ENCODE assay signal across 11 cellular contexts in the genomic region with DNA sequence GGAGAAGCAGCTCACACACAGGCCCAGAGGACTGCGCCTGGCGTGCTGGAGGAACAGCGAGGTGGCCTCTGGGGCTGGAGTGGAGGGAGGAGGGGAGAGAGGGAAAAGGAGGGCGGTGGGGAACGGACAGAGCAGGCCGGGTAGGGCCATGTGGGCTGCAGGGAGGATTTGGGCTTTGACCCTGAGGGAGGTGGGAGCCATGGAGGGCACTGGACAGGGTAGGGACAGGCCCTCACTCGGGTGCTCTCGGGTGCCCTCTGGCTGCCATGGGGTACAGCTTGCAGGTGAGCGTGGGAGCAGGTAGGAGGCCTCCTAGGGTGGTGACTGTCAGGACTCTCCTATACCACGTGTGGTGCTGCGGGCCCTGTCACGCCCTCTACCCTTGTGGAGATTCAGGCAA. TPM values are rescaled to one million over a fixed set of nuclear protein-coding genes. Genes with fewer than 3 reads are reported as not detected.
DNase-seq lines count a peak whose midpoint lies in the region; ATAC-seq, FAIRE-seq and TF ChIP-seq lines count a peak whose summit lies in the region.
"Had no signal": no experiment of that assay in that cellular context is flagged by ENCODE, and none has a peak within 500 bp of the region (broad histone marks: within the 10 kb centered on the region; RNA-seq: fewer than 3 reads in every experiment).

No MANE protein-coding gene starts in this region.

- FAIRE-seq in GM12878 (lab: Jason Lieb, UNC) (no peak), pancreas (lab: Jason Lieb, UNC) (no peak)

- BruUV-seq in HCT116 (replicated peaks; lab: Mats Ljungman, UMichigan) (no TSS peak), GM12878 (replicated peaks; lab: Mats Ljungman, UMichigan) (no TSS peak)

- H4K20me1 ChIP-seq in HCT116 (ENCODE audit: insufficient read depth) (no peaks in the 10 kb centered on the region), GM12878 (ENCODE audit: control insufficient read depth, insufficient read depth) (no peaks in the 10 kb centered on the region)

- H3K4me3 ChIP-seq in HCT116 (replicated peaks in 1 of 2; ENCODE audit: low read depth in 1 of 2, low read length in 2 of 2) (no peak overlapping the region), GM12878 (no peak overlapping the region), pancreas (no peak overlapping the region)
- H3K4me3 ChIP-seq: body of pancreas had no signal

- TF ChIP-seq POLR2A in HCT116 (IDR thresholded peaks at IDR 0.05; ENCODE audit: borderline replicate concordance, extremely low read depth, insufficient read depth, insufficient read length) (no peak), GM12878 (IDR thresholded peaks at IDR 0.05; ENCODE audit: low read depth, low read length) (no peak)

- no peaks in the 10 kb centered on the region for H3K79me2 ChIP-seq in HCT116 (ENCODE audit: insufficient read depth, low read length)
- H3K79me2 ChIP-seq in GM12878 (ENCODE audit: control insufficient read depth, insufficient read depth, low read length) = no peaks in the 10 kb centered on the region

- ATAC-seq in HCT116 (peak; percentile 99), GM12878 (peak; percentile 83), pancreas (peak in 2 of 4 donors; percentile 38 to 50)
- ATAC-seq: body of pancreas had no signal

- RAD21 ChIA-PET in HCT116 (lab: Charles Lee; ENCODE audit: low non-redundant PET in 1 of 2, low total read pairs in 2 of 2, uncharacterized antibody in 2 of 2, unreplicated experiment in 2 of 2) = no interaction called here
- RAD21 ChIA-PET in GM12878 (lab: Charles Lee; ENCODE audit: unreplicated experiment) = no interaction called here

- H3K4me2 ChIP-seq in HCT116 (ENCODE audit: low read length) = no peak overlapping the region
- no peak overlapping the region for H3K4me2 ChIP-seq in GM12878 (ENCODE audit: control insufficient read depth, insufficient read depth)

- no peak for TF ChIP-seq EP300 in GM12878 (IDR thresholded peaks at IDR 0.05; ENCODE audit: borderline replicate concordance in 1 of 2, control insufficient read depth in 1 of 2, low read depth in 2 of 2, low read length in 2 of 2)

- no peak overlapping the region for H3K27ac ChIP-seq in HCT116 (ENCODE audit: low read depth, low read length)
- H3K27ac ChIP-seq in GM12878 (ENCODE audit: control insufficient read depth, insufficient read depth) = no peak overlapping the region
- no peak overlapping the region for H3K27ac ChIP-seq in pancreas
- H3K27ac ChIP-seq: body of pancreas had no signal

- H3K9me2 ChIP-seq in HCT116 (ENCODE audit: insufficient read depth) = no peaks in the 10 kb centered on the region

- POLR2A ChIA-PET in HCT116 (lab: Charles Lee) = no interaction called here
- POLR2A ChIA-PET in GM12878 (lab: Charles Lee) = no interaction called here

- no peak overlapping the region for H2AFZ ChIP-seq in HCT116 (ENCODE audit: low read depth, low read length, poor library complexity, severe bottlenecking)
- no peak overlapping the region for H2AFZ ChIP-seq in GM12878 (ENCODE audit: control insufficient read depth, low read depth, low read length)

- TF ChIP-seq RAD21 in HCT116 (IDR thresholded peaks at IDR 0.05; ENCODE audit: low read depth) (peak; percentile 34; the same call in 1 of the 2 replicates), GM12878 (IDR thresholded peaks at IDR 0.05; ENCODE audit: insufficient read depth, low read depth, low read length) (no peak)

- H3K9ac ChIP-seq in HCT116 (ENCODE audit: low read length) = no peak overlapping the region
- H3K9ac ChIP-seq in GM12878 (ENCODE audit: control insufficient read depth, insufficient read depth, low read length) = no peak overlapping the region

- H3K36me3 ChIP-seq in HCT116 (ENCODE audit: control insufficient read depth in 1 of 2, insufficient read depth in 2 of 2, low read length in 2 of 2) (peaks cover 6 to 33% of the 10 kb centered on the region in 2 experiments; a peak in 3 of 4 replicates), GM12878 (ENCODE audit: control insufficient read depth in 2 of 2, insufficient read depth in 2 of 2, low read length in 1 of 2) (peaks cover 7 to 17% of the 10 kb centered on the region in 2 experiments; a peak in 3 of 4 replicates), pancreas (peaks cover 4 to 33% (median 16%) of the 10 kb centered on the region in 3 donors)

- TF ChIP-seq CTCF in HCT116 (IDR thresholded peaks at IDR 0.05 in 2 of 3, conservative IDR thresholded peaks at IDR 0.05 in 1 of 3; ENCODE audit: borderline replicate concordance in 1 of 3, insufficient read depth in 1 of 3, low read depth in 2 of 3, low read length in 2 of 3) = peak; percentile 33 to 75 (median 60); a peak in 5 of 6 replicates
- TF ChIP-seq CTCF in GM12878 (IDR thresholded peaks at IDR 0.05 in 2 of 3, conservative IDR thresholded peaks at IDR 0.05 in 1 of 3; ENCODE audit: control insufficient read depth in 2 of 3, extremely low read depth in 1 of 3, insufficient read depth in 1 of 3, low read depth in 3 of 3, low read length in 3 of 3) = peak; percentile 19 to 65 (median 41); a peak in 5 of 6 replicates
- no peak for TF ChIP-seq CTCF in pancreas (IDR thresholded peaks at IDR 0.05)

- H3K27me3 ChIP-seq in HCT116 (ENCODE audit: insufficient read depth, low read length) = no peaks in the 10 kb centered on the region
- no peaks in the 10 kb centered on the region for H3K27me3 ChIP-seq in GM12878 (replicated peaks in 1 of 2; ENCODE audit: control insufficient read depth in 2 of 2, insufficient read depth in 2 of 2, low read length in 1 of 2)
- H3K27me3 ChIP-seq in pancreas = no peaks in the 10 kb centered on the region
- H3K27me3 ChIP-seq: body of pancreas had no signal

- H3K4me1 ChIP-seq in HCT116 (ENCODE audit: control insufficient read depth in 1 of 2, insufficient read depth in 2 of 2, low read length in 2 of 2) = peaks cover 0 to 3% of the 10 kb centered on the region in 2 experiments; a peak in 2 of 4 replicates
- H3K4me1 ChIP-seq in GM12878 (ENCODE audit: control insufficient read depth, insufficient read depth, low read length) = no peaks in the 10 kb centered on the region
- no peaks in the 10 kb centered on the region for H3K4me1 ChIP-seq in pancreas
- H3K4me1 ChIP-seq: body of pancreas had no signal

- SMC1A ChIA-PET in GM12878 (lab: Charles Lee; ENCODE audit: uncharacterized antibody, unreplicated experiment) = no interaction called here

- in situ Hi-C loops in GM12878 (cut with MboI) = no loop called here

- CTCF ChIA-PET in HCT116 (lab: Charles Lee) (no interaction called here), GM12878 (lab: Yijun Ruan, JAX) (interaction anchor here (0.6 to 1.3 kb wide), 2 partner anchors 21 to 30 kb away, joined by 3 read pairs; no protein-coding TSS in a partner anchor)

- H3K9me3 ChIP-seq in HCT116 (ENCODE audit: control insufficient read depth in 1 of 2, insufficient read depth in 1 of 2, low read depth in 1 of 2, low read length in 2 of 2) = peaks cover 0 to 4% of the 10 kb centered on the region in 2 experiments; a peak in 1 of 4 replicates
- H3K9me3 ChIP-seq in GM12878 (replicated peaks; ENCODE audit: control insufficient read depth, insufficient read depth, low read length) = no peaks in the 10 kb centered on the region
- H3K9me3 ChIP-seq in pancreas = no peaks in the 10 kb centered on the region
- H3K9me3 ChIP-seq: body of pancreas had no signal

- intact Hi-C loops in HCT116 (cut with micrococcal nuclease) (no loop called here), GM12878 (cut with micrococcal nuclease; ENCODE audit: unreplicated experiment) (no loop called here), pancreas (cut with DNase I) (no loop called here)

- WGBS in GM12878 (ENCODE audit: insufficient coverage, insufficient replicate concordance, low lambda C conversion rate, missing lambda C conversion rate) = 55% methylated on average over 12 of the region's 12 CpGs
- 81 to 88% methylated on average over 12 of the region's 12 CpGs for WGBS in pancreas, 2 donors

- DNase-seq in HCT116 (ENCODE audit: low read depth, low spot score) (peak; percentile 22), GM12878 (ENCODE audit: low read depth, low spot score) (no peak), pancreas (peak in 4 of 6 donors; percentile 12 to 66 (median 39)), NCI-H187 treated with DMSO at 0.1 percent for 48 hours (lab: John Stamatoyannopoulos, UW) (no peak), SHP77 (lab: John Stamatoyannopoulos, UW) (no peak)
- DNase-seq in effector CD8-positive, alpha-beta T cell (lab: John Stamatoyannopoulos, UW) = no peak
- DNase-seq: activated T-cell treated with anti-CD3 and anti-CD28 coated beads, Interleukin-2, amount 50 U/mL, for 24 hours; NCI-H2081; RPMI8226; stimulated activated CD4-positive, alpha-beta T cell treated with anti-CD3 and anti-CD28 coated beads, Interleukin-1b, Interleukin-23, amount 100 ng/mL, for 48 hours had no signal

RNA-seq across cellular contexts. Expression of gene PLIN4, which starts 22.8 kb away (rescaled TPM):
- total RNA-seq in HCT116 (2021; ENCODE audit: unreplicated experiment) (2.3 TPM), GM12878 (2014; rRNA removed) (0.05 and 0.06 TPM in 2 replicates), GM12878 (2014; rRNA removed; fragmentation: Illumina TruSeq; extraction: Trizol) (0.04 and 0.05 TPM in 2 replicates), GM12878 (2021) (0.08 and 0.10 TPM in 2 replicates), pancreas (10 to 100 TPM in 3 of 6 donors, 1 to 10 TPM in 3; 2.2 to 17.8 (median 9.2) TPM)
- 1.8 and 2.0 TPM in 2 replicates for polyA plus RNA-seq in HCT116 (2012)
- 0.07 and 0.15 TPM in 2 replicates for total RNA-seq in GM12878 (2013; cell fraction: nucleolus; rRNA removed)
- 0.18 TPM for polyA plus RNA-seq in GM12878 (2011; ENCODE audit: low read depth)
- polyA plus RNA-seq in GM12878 (2011; rRNA removed) (0.01 TPM in 2 replicates), GM12878 (2014; fragmentation: Illumina TruSeq; extraction: Trizol) (0.01 and 0.08 TPM in 2 replicates), GM12878 (2014; fragmentation: Nextera tagmentation; extraction: Ambion mirVana) (not detected), GM12878 (2014; rRNA removed) (0.04 and 0.14 TPM in 2 replicates), GM12878 (2016; fragmentation: Nextera tagmentation; extraction: Ambion mirVana) (under 1 TPM; 0.09 to 0.11 TPM), pancreas (100 to 1,000 TPM in 1 of 2 donors, 10 to 100 TPM in 1; 23.6 to 138 TPM)
- 0.03 and 0.07 TPM in 2 replicates for polyA plus RNA-seq in GM12878 (2011; cell fraction: cytosol; rRNA removed)
- 0.19 and 0.25 TPM in 2 replicates for polyA plus RNA-seq in GM12878 (2011; cell fraction: nucleus; rRNA removed)
- polyA plus RNA-seq in GM12878 (2012) = 0.48 and 0.69 TPM in 2 replicates
- not detected in 2 replicates for polyA minus RNA-seq in GM12878 (2011; rRNA and poly(A)+ RNA removed)
- not detected in 2 replicates for polyA minus RNA-seq in GM12878 (2011; cell fraction: cytosol; rRNA and poly(A)+ RNA removed)
- 0.10 TPM in 1 of 2 replicates, not detected in the other for polyA minus RNA-seq in GM12878 (2011; cell fraction: nucleus; rRNA and poly(A)+ RNA removed)

RNA-seq across cellular contexts. Expression of gene HDGFL2, which starts 23.4 kb away (rescaled TPM):
- 75.2 TPM for total RNA-seq in HCT116 (2021; ENCODE audit: unreplicated experiment)
- 47.5 and 53.8 TPM in 2 replicates for polyA plus RNA-seq in HCT116 (2012)
- total RNA-seq in GM12878 (2013; cell fraction: nucleolus; rRNA removed) = 21.3 and 24.7 TPM in 2 replicates
- 33.7 and 36.5 TPM in 2 replicates for total RNA-seq in GM12878 (2014; rRNA removed)
- 19.0 and 20.5 TPM in 2 replicates for total RNA-seq in GM12878 (2014; rRNA removed; fragmentation: Illumina TruSeq; extraction: Trizol)
- 56.8 and 56.9 TPM in 2 replicates for total RNA-seq in GM12878 (2021)
- 8.1 TPM for polyA plus RNA-seq in GM12878 (2011; ENCODE audit: low read depth)
- 9.8 and 19.5 TPM in 2 replicates for polyA plus RNA-seq in GM12878 (2011; rRNA removed)
- polyA plus RNA-seq in GM12878 (2011; cell fraction: cytosol; rRNA removed) = 18.4 and 22.7 TPM in 2 replicates
- 32.9 and 51.3 TPM in 2 replicates for polyA plus RNA-seq in GM12878 (2011; cell fraction: nucleus; rRNA removed)
- 28.7 and 30.2 TPM in 2 replicates for polyA plus RNA-seq in GM12878 (2012)
- 8.2 and 16.9 TPM in 2 replicates for polyA plus RNA-seq in GM12878 (2014; fragmentation: Illumina TruSeq; extraction: Trizol)
- polyA plus RNA-seq in GM12878 (2014; fragmentation: Nextera tagmentation; extraction: Ambion mirVana) = under 1 TPM; 0.16 to 0.60 TPM
- 40.2 and 52.5 TPM in 2 replicates for polyA plus RNA-seq in GM12878 (2014; rRNA removed)
- polyA plus RNA-seq in GM12878 (2016; fragmentation: Nextera tagmentation; extraction: Ambion mirVana) = 10 to 100 TPM; 30.0 to 39.3 TPM
- 7.6 and 11.9 TPM in 2 replicates for polyA minus RNA-seq in GM12878 (2011; rRNA and poly(A)+ RNA removed)
- polyA minus RNA-seq in GM12878 (2011; cell fraction: cytosol; rRNA and poly(A)+ RNA removed) = 10.6 and 12.3 TPM in 2 replicates
- 4.7 and 9.2 TPM in 2 replicates for polyA minus RNA-seq in GM12878 (2011; cell fraction: nucleus; rRNA and poly(A)+ RNA removed)
- total RNA-seq in pancreas = 10 to 100 TPM; 12.8 to 23.4 (median 16.3) TPM
- 10 to 100 TPM; 32.8 to 32.9 TPM for polyA plus RNA-seq in pancreas

RNA-seq across cellular contexts. Expression of gene UBXN6, which starts 37.9 kb away (rescaled TPM):
- total RNA-seq in HCT116 (2021; ENCODE audit: unreplicated experiment) (76.5 TPM), GM12878 (2014; rRNA removed) (20.5 and 34.8 TPM in 2 replicates), GM12878 (2014; rRNA removed; fragmentation: Illumina TruSeq; extraction: Trizol) (13.1 and 17.3 TPM in 2 replicates), GM12878 (2021) (49.1 and 50.8 TPM in 2 replicates), pancreas (10 to 100 TPM; 57.2 to 79.3 (median 67.0) TPM)
- polyA plus RNA-seq in HCT116 (2012) = 75.7 and 76.0 TPM in 2 replicates
- total RNA-seq in GM12878 (2013; cell fraction: nucleolus; rRNA removed) = 19.1 TPM in 2 replicates
- polyA plus RNA-seq in GM12878 (2011; ENCODE audit: low read depth) = 19.4 TPM
- polyA plus RNA-seq in GM12878 (2011; rRNA removed) (15.2 and 29.5 TPM in 2 replicates), GM12878 (2014; fragmentation: Illumina TruSeq; extraction: Trizol) (2.1 and 7.0 TPM in 2 replicates), GM12878 (2014; fragmentation: Nextera tagmentation; extraction: Ambion mirVana) (1 to 10 TPM in 1 of 2 experiments, under 1 TPM in 1; 0.47 to 2.1 TPM), GM12878 (2014; rRNA removed) (38.7 and 49.7 TPM in 2 replicates), GM12878 (2016; fragmentation: Nextera tagmentation; extraction: Ambion mirVana) (1 to 10 TPM; 6.6 to 8.6 TPM), pancreas (100 to 1,000 TPM; 110 to 130 TPM)
- polyA plus RNA-seq in GM12878 (2011; cell fraction: cytosol; rRNA removed) = 45.4 and 63.7 TPM in 2 replicates
- 53.6 and 53.9 TPM in 2 replicates for polyA plus RNA-seq in GM12878 (2011; cell fraction: nucleus; rRNA removed)
- 47.6 and 50.6 TPM in 2 replicates for polyA plus RNA-seq in GM12878 (2012)
- polyA minus RNA-seq in GM12878 (2011; rRNA and poly(A)+ RNA removed) = 17.4 and 37.1 TPM in 2 replicates
- 17.5 and 19.0 TPM in 2 replicates for polyA minus RNA-seq in GM12878 (2011; cell fraction: cytosol; rRNA and poly(A)+ RNA removed)
- polyA minus RNA-seq in GM12878 (2011; cell fraction: nucleus; rRNA and poly(A)+ RNA removed) = 7.5 and 9.8 TPM in 2 replicates

RNA-seq across cellular contexts. Expression of gene PLIN5, which starts 39.6 kb away (rescaled TPM):
- total RNA-seq in HCT116 (2021; ENCODE audit: unreplicated experiment) (8.1 TPM), GM12878 (2014; rRNA removed) (not detected in 2 replicates), GM12878 (2014; rRNA removed; fragmentation: Illumina TruSeq; extraction: Trizol) (not detected in 2 replicates), GM12878 (2021) (0.11 and 0.15 TPM in 2 replicates), pancreas (10 to 100 TPM; 30.6 to 80.2 (median 41.3) TPM)
- 4.3 and 5.8 TPM in 2 replicates for polyA plus RNA-seq in HCT116 (2012)
- 0.39 and 0.79 TPM in 2 replicates for total RNA-seq in GM12878 (2013; cell fraction: nucleolus; rRNA removed)
- polyA plus RNA-seq in GM12878 (2011; ENCODE audit: low read depth) = not detected
- polyA plus RNA-seq in GM12878 (2011; rRNA removed) (0.20 and 0.33 TPM in 2 replicates), GM12878 (2014; fragmentation: Illumina TruSeq; extraction: Trizol) (not detected in 2 replicates), GM12878 (2014; fragmentation: Nextera tagmentation; extraction: Ambion mirVana) (not detected), GM12878 (2014; rRNA removed) (not detected in 2 replicates), GM12878 (2016; fragmentation: Nextera tagmentation; extraction: Ambion mirVana) (not detected), pancreas (100 to 1,000 TPM; 193 to 533 TPM)
- 0.21 and 0.28 TPM in 2 replicates for polyA plus RNA-seq in GM12878 (2011; cell fraction: cytosol; rRNA removed)
- polyA plus RNA-seq in GM12878 (2011; cell fraction: nucleus; rRNA removed) = 0.58 and 0.69 TPM in 2 replicates
- 0.14 and 0.26 TPM in 2 replicates for polyA plus RNA-seq in GM12878 (2012)
- 0.36 TPM in 1 of 2 replicates, not detected in the other for polyA minus RNA-seq in GM12878 (2011; rRNA and poly(A)+ RNA removed)
- not detected in 2 replicates for polyA minus RNA-seq in GM12878 (2011; cell fraction: cytosol; rRNA and poly(A)+ RNA removed)
- polyA minus RNA-seq in GM12878 (2011; cell fraction: nucleus; rRNA and poly(A)+ RNA removed) = 0.36 TPM in 1 of 2 replicates, not detected in the other

RNA-seq across cellular contexts. Expression of gene LRG1, which starts 44.4 kb away (rescaled TPM):
- total RNA-seq in HCT116 (2021; ENCODE audit: unreplicated experiment) (1.3 TPM), GM12878 (2014; rRNA removed) (0.44 and 0.62 TPM in 2 replicates), GM12878 (2014; rRNA removed; fragmentation: Illumina TruSeq; extraction: Trizol) (0.51 and 0.63 TPM in 2 replicates), GM12878 (2021) (1.1 and 1.2 TPM in 2 replicates), pancreas (10 to 100 TPM in 5 of 6 donors, 1 to 10 TPM in 1; 7.9 to 53.6 (median 14.8) TPM)
- polyA plus RNA-seq in HCT116 (2012) = 0.72 and 0.83 TPM in 2 replicates
- 0.69 and 1.4 TPM in 2 replicates for total RNA-seq in GM12878 (2013; cell fraction: nucleolus; rRNA removed)
- polyA plus RNA-seq in GM12878 (2011; ENCODE audit: low read depth) = 0.31 TPM
- polyA plus RNA-seq in GM12878 (2011; rRNA removed) (2.5 and 4.7 TPM in 2 replicates), GM12878 (2014; fragmentation: Illumina TruSeq; extraction: Trizol) (0.13 and 0.53 TPM in 2 replicates), GM12878 (2014; fragmentation: Nextera tagmentation; extraction: Ambion mirVana) (under 1 TPM; 0.29 to 0.31 TPM), GM12878 (2014; rRNA removed) (1.0 and 1.6 TPM in 2 replicates), GM12878 (2016; fragmentation: Nextera tagmentation; extraction: Ambion mirVana) (under 1 TPM; 0.43 TPM), pancreas (10 to 100 TPM; 22.1 to 36.4 TPM)
- 6.4 and 7.8 TPM in 2 replicates for polyA plus RNA-seq in GM12878 (2011; cell fraction: cytosol; rRNA removed)
- polyA plus RNA-seq in GM12878 (2011; cell fraction: nucleus; rRNA removed) = 1.4 and 1.6 TPM in 2 replicates
- polyA plus RNA-seq in GM12878 (2012) = 0.89 and 0.93 TPM in 2 replicates
- polyA minus RNA-seq in GM12878 (2011; rRNA and poly(A)+ RNA removed) = 1.8 and 4.3 TPM in 2 replicates
- polyA minus RNA-seq in GM12878 (2011; cell fraction: cytosol; rRNA and poly(A)+ RNA removed) = 1.5 and 1.7 TPM in 2 replicates
- polyA minus RNA-seq in GM12878 (2011; cell fraction: nucleus; rRNA and poly(A)+ RNA removed) = 0.85 and 1.1 TPM in 2 replicates

Comparison
In these comparisons a context has a peak if more than half of its experiments do, and no peak if none do; other contexts are left out.
1. DNase-seq: peak in HCT116 (single experiment) and pancreas (4 of 6); none in GM12878 (single experiment), effector CD8-positive, alpha-beta T cell (single experiment), NCI-H187 treated with DMSO at 0.1 percent for 48 hours (single experiment) and SHP77 (0 of 2).
2. CTCF ChIP-seq: peak in HCT116 (3 of 3) and GM12878 (3 of 3); none in pancreas (0 of 4).
3. Of the 18 proteins assayed by ChIP-seq in both GM12878 and HCT116: peak only in GM12878: none; only in HCT116: RAD21; in both: CTCF; in neither: 16.